Comparison of ENCODE assay signal across 21 cellular contexts in the genomic region with DNA sequence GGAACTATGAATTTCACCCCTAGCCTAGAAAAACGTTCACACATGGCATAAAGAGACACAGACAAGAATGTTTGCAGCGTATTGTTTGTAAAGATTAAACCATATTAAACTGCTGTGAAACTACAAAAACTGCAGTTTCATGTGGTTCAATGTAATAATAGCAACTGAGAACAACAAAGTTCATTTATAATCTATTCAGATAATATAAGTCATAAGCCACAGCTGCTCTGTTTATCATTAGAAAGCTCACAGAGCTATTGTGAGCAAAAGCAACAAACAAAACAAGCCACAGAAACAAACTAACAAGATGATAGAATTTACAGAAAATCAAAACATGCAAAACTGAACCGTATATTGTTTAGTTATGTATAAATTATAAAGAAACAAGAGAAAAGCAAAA.
DNase-seq lines count a peak whose midpoint lies in the region; ATAC-seq, FAIRE-seq and TF ChIP-seq lines count a peak whose summit lies in the region.
"Had no signal": no experiment of that assay in that cellular context is flagged by ENCODE, and none has a peak within 500 bp of the region (broad histone marks: within the 10 kb centered on the region; RNA-seq: fewer than 3 reads in every experiment).

No MANE protein-coding gene starts in this region.

- H3K27me3 ChIP-seq in upper lobe of left lung: no peaks in the 10 kb centered on the region

- no peak overlapping the region for H3K4me3 ChIP-seq in upper lobe of left lung
- H3K4me3 ChIP-seq: lower lobe of right lung had no signal

- H3K36me3 ChIP-seq in upper lobe of left lung: no peaks in the 10 kb centered on the region
- H3K36me3 ChIP-seq: lower lobe of right lung had no signal

- no peaks in the 10 kb centered on the region for H3K9me3 ChIP-seq in upper lobe of left lung
- H3K9me3 ChIP-seq: lower lobe of right lung had no signal

- WGBS in upper lobe of left lung, 2 donors: 72 to 76% methylated on average over 3 of the region's 3 CpGs

- no peak overlapping the region for H3K27ac ChIP-seq in upper lobe of left lung
- H3K27ac ChIP-seq: C4-2B, lower lobe of right lung, VCaP had no signal

- peak; percentile 59 for FAIRE-seq in GM18507 (lab: Jason Lieb, UNC)
- FAIRE-seq: A204.1, colon, RCC 7860 had no signal

- no peak for DNase-seq in GM18507 (ENCODE audit: extremely low spot score, insufficient read length, low read depth)
- no peak for DNase-seq in activated CD4-positive, CD25-positive, alpha-beta regulatory T cell (lab: John Stamatoyannopoulos, UW)
- DNase-seq in activated CD4-positive, alpha-beta T cell treated with anti-CD3 and anti-CD28 coated beads, Interleukin-2, amount 50 U/mL, for 48 hours: no peak
- DNase-seq in upper lobe of left lung: no peak
- no peak for DNase-seq in NCI-H2227 treated with DMSO at 0.1 percent for 48 hours (lab: John Stamatoyannopoulos, UW)
- DNase-seq: activated CD8-positive, alpha-beta memory T cell treated with anti-CD3 and anti-CD28 coated beads, Interleukin-2, amount 10 ng/mL, durations not matched to agents 7 days and 5 days; activated gamma-delta T cell; anterior cingulate cortex; DND-41; lower lobe of right lung; NCI-H2081; NCI-H69 had no signal

- no peak for TF ChIP-seq POLR2A in upper lobe of left lung (IDR thresholded peaks at IDR 0.05)

- ATAC-seq in GM19395 (IDR thresholded peaks at IDR 0.05; ENCODE audit: unreplicated experiment) (peak; percentile 91), HG02840 (IDR thresholded peaks at IDR 0.05; ENCODE audit: low FRiP score, unreplicated experiment) (peak; percentile 70), HG03378 (IDR thresholded peaks at IDR 0.05; ENCODE audit: unreplicated experiment) (peak; percentile 79), upper lobe of left lung (ENCODE audit: low FRiP score in 2 of 2) (no peak)
- ATAC-seq: activated CD8-positive, alpha-beta memory T cell treated with anti-CD3 and anti-CD28 coated beads, Interleukin-2, amount 10 ng/mL, durations not matched to agents 7 days and 5 days; lower lobe of right lung; natural killer cell treated with Interleukin-12 subunit alpha and Interleukin-12 subunit beta and Interleukin-15 and Interleukin-18, amount 100 ng/mL, for 72 hours had no signal

- peaks cover 10 to 18% (median 12%) of the 10 kb centered on the region in 4 donors for H3K4me1 ChIP-seq in upper lobe of left lung

- no peak for TF ChIP-seq CTCF in upper lobe of left lung (IDR thresholded peaks at IDR 0.05)

- TF ChIP-seq EP300 in upper lobe of left lung (IDR thresholded peaks at IDR 0.05): no peak

Comparison
In these comparisons a context has a peak if more than half of its experiments do, and no peak if none do; other contexts are left out.
1. ATAC-seq: peak in GM19395 (single experiment), HG02840 (single experiment) and HG03378 (single experiment); none in upper lobe of left lung (0 of 2).